Comparison of ENCODE assay signal across 11 cellular contexts in genomic region chr13:90906554-90906953, GRCh38.
"Had no signal": no experiment of that assay in that cellular context is flagged by ENCODE, and none has a peak within 500 bp of the region (broad histone marks: within the 10 kb centered on the region; RNA-seq: fewer than 3 reads in every experiment).

No MANE protein-coding gene starts in this region.

- H2AFZ ChIP-seq: GM23248, GM23338 had no signal

- H3K36me3 ChIP-seq: HAP-1 had no signal

- H3K27ac ChIP-seq: GM23248 had no signal

- DNase-seq: GM23248, GOT3, H7, H9, HCEC 1CT, HFFc6 had no signal

- H3K9ac ChIP-seq: GM23248 had no signal

- H3K4me1 ChIP-seq: HAP-1 had no signal

- H3K9me3 ChIP-seq: HAP-1 had no signal

- FAIRE-seq: H1, H54 had no signal

- H3K4me2 ChIP-seq: GM23338 had no signal

- H3K4me3 ChIP-seq: GM23248, GM23338, HAP-1 had no signal

- ATAC-seq: GM23338, HCT116 had no signal
